9 cellular contexts compared by ENCODE assay signal in genomic region chr7:151342102-151342646, GRCh38. TPM values are rescaled to one million over a fixed set of nuclear protein-coding genes. Genes with fewer than 3 reads are reported as not detected.
DNase-seq lines count a peak whose midpoint lies in the region; ATAC-seq, FAIRE-seq and TF ChIP-seq lines count a peak whose summit lies in the region.
"Had no signal": no experiment of that assay in that cellular context is flagged by ENCODE, and none has a peak within 500 bp of the region (broad histone marks: within the 10 kb centered on the region; RNA-seq: fewer than 3 reads in every experiment).

No MANE protein-coding gene starts in this region.

- peak overlapping the region; percentile 75 for H3K4me3 ChIP-seq in epithelial cell of proximal tubule (ENCODE audit: low read depth, low read length)
- H3K4me3 ChIP-seq in parathyroid adenoma (ENCODE audit: low read depth, low read length), result peak overlapping the region; percentile 93

- H3K27me3 ChIP-seq in parathyroid adenoma (ENCODE audit: control insufficient read depth, insufficient read depth, low read length), result no peaks in the 10 kb centered on the region

- H3K9me3 ChIP-seq in parathyroid adenoma (ENCODE audit: control insufficient read depth, low read length), result no peaks in the 10 kb centered on the region

- H3K27ac ChIP-seq in parathyroid adenoma, result peak overlapping the region; percentile 57

- H3K79me2 ChIP-seq in parathyroid adenoma, result peaks cover 9% of the 10 kb centered on the region

- H3K4me2 ChIP-seq in parathyroid adenoma (ENCODE audit: low read length), result peak overlapping the region; percentile 62

- no peaks in the 10 kb centered on the region for H3K36me3 ChIP-seq in parathyroid adenoma (ENCODE audit: control insufficient read depth, insufficient read depth, low read length)

- H3K9ac ChIP-seq in parathyroid adenoma, result peak overlapping the region; percentile 40

- DNase-seq in DMS 273 treated with DMSO at 0.1 percent for 48 hours (lab: John Stamatoyannopoulos, UW), result peak; percentile 33
- DNase-seq in DMS 273 (lab: John Stamatoyannopoulos, UW; ENCODE audit: unreplicated experiment), result no peak
- peak; percentile 69 for DNase-seq in OCI-M1 (lab: John Stamatoyannopoulos, UW)
- DNase-seq in epithelial cell of proximal tubule (ENCODE audit: low read depth), result no peak
- no peak for DNase-seq in AML-193 (lab: John Stamatoyannopoulos, UW)
- no peak for DNase-seq in D721Med (ENCODE audit: insufficient read length, low spot score)

- H2AFZ ChIP-seq in parathyroid adenoma, result peak overlapping the region; percentile 82

- peaks cover 4% of the 10 kb centered on the region for H3K4me1 ChIP-seq in parathyroid adenoma

- FAIRE-seq in D721Med (lab: Jason Lieb, UNC), result no peak
- FAIRE-seq: endometrium had no signal

- peak; percentile 41 for ATAC-seq in HG02610 (IDR thresholded peaks at IDR 0.05; ENCODE audit: unreplicated experiment)

- TF ChIP-seq CTCF in epithelial cell of proximal tubule (conservative IDR thresholded peaks at IDR 0.05; ENCODE audit: low read depth, low read length) (no peak), parathyroid adenoma (IDR thresholded peaks at IDR 0.05) (no peak), D721Med (IDR thresholded peaks at IDR 0.05; ENCODE audit: insufficient read depth, missing control alignments) (no peak)

RNA-seq across cellular contexts. Expression of gene NUB1, which starts 0.6 kb away (rescaled TPM):
- total RNA-seq in epithelial cell of proximal tubule, result 42.6 and 70.7 TPM in 2 replicates

Comparison
In these comparisons a context has a peak if more than half of its experiments do, and no peak if none do; other contexts are left out.
1. DNase-seq: peak in DMS 273 treated with DMSO at 0.1 percent for 48 hours (single experiment) and OCI-M1 (single experiment); none in DMS 273 (single experiment), epithelial cell of proximal tubule (single experiment), AML-193 (0 of 2) and D721Med (single experiment).